Comparison of ENCODE assay signal across 2 cellular contexts in the genomic region with DNA sequence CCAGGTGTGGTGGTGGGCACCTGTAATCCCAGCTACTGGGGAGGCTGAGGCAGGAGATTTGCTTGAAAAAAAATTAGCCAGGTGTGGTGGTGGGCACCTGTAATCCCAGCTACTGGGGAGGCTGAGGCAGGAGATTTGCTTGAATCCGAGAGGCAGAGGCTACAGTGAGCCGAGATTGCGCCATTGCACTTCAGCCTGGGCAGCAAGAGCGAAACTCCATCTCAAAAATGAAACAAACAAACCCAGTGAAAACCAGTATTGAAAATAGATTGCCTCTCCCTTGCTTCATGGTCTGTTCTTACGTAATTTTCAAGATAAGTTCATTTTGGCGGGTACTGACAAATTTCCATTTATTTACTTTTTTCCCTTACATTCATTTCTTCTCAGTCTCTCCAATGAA. TPM values are rescaled to one million over a fixed set of nuclear protein-coding genes. Genes with fewer than 3 reads are reported as not detected.
"Had no signal": no experiment of that assay in that cellular context is flagged by ENCODE, and none has a peak within 500 bp of the region (broad histone marks: within the 10 kb centered on the region; RNA-seq: fewer than 3 reads in every experiment).

No MANE protein-coding gene starts in this region.

RNA-seq across cellular contexts. Expression of a gene that starts 48.9 kb away (rescaled TPM):
- total RNA-seq: naive thymus-derived CD8-positive, alpha-beta T cell; neural crest cell had no signal
